ENCODE assay signal across 9 cellular contexts in the genomic region with DNA sequence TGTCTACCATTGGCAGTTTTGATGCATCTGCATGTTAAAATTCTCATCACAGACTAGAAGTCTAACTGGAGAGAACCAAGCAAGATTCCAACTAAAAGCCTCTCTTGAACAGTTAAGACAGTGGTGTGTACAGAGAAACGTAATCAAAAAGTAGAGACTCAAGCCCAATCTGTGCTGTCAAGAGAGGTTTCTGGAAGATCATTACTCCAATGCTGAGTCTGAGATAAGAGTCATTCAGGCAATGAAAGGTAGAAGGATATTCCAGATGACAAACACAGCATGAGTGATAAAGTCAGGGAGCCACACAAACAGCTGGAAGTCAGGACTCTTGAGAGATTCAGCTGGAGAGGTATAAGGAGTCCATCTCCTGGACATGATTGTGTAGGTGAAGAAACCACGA. TPM values are rescaled to one million over a fixed set of nuclear protein-coding genes. Genes with fewer than 3 reads are reported as not detected.
"Had no signal": no experiment of that assay in that cellular context is flagged by ENCODE, and none has a peak within 500 bp of the region (broad histone marks: within the 10 kb centered on the region; RNA-seq: fewer than 3 reads in every experiment).

No MANE protein-coding gene starts in this region.

- ATAC-seq: GM12878 had no signal

- FAIRE-seq: G401.6, GM12878, GM12891, GM12892, GM18507, GM19239 had no signal

- DNase-seq: GDM1, GF-D8 had no signal

- H3K4me3 ChIP-seq: GM12878 had no signal

RNA-seq across cellular contexts. Expression of gene IQUB, which starts 48.7 kb away (rescaled TPM):
- total RNA-seq: G401 had no signal
